8 cellular contexts compared by ENCODE assay signal in the genomic region with DNA sequence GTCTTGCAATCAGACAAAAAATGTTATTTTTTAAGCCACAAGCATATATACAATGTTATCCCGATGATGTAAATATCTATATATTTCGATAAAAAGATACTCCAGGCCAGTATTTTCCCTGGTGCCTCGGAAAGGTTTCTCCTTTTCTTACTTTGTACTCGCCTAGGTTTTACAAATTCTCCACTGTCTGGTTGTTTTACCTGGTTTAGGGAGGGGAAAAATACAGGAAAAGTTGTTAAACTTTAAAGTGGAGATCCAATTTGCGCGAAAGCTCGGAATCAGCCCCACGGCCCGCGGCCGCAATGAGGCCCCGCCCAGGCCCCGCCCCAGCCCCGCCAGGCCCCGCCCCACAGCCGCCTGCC. TPM values are rescaled to one million over a fixed set of nuclear protein-coding genes. Genes with fewer than 3 reads are reported as not detected.
A peak's percentile ranks its signal among the peaks of the same experiment; 100 is the strongest.
DNase-seq lines count a peak whose midpoint lies in the region; TF ChIP-seq lines count a peak whose summit lies in the region.

No MANE protein-coding gene starts in this region.

- H3K9ac ChIP-seq in parathyroid adenoma: no peak overlapping the region

- no peak for TF ChIP-seq CTCF in DOHH2 (IDR thresholded peaks at IDR 0.05; ENCODE audit: low read depth, low read length, poor library complexity, severe bottlenecking)
- TF ChIP-seq CTCF in RWPE1 (conservative IDR thresholded peaks at IDR 0.05; ENCODE audit: low read depth): no peak
- TF ChIP-seq CTCF in parathyroid adenoma (IDR thresholded peaks at IDR 0.05): no peak

- H3K4me1 ChIP-seq in DOHH2 (ENCODE audit: control insufficient read depth, low read length) (peaks cover 19% of the 10 kb centered on the region), esophagus (ENCODE audit: control insufficient read depth in 2 of 2, insufficient read depth in 2 of 2, low read length in 1 of 2) (peaks cover 2 to 18% of the 10 kb centered on the region in 2 donors), parathyroid adenoma (no peaks in the 10 kb centered on the region)

- H3K27ac ChIP-seq in DOHH2 (ENCODE audit: low read depth, low read length): no peak overlapping the region
- peak overlapping the region; percentile 95 for H3K27ac ChIP-seq in RWPE1
- peak overlapping the region; percentile 16 to 71 for H3K27ac ChIP-seq in esophagus (ENCODE audit: low read depth in 2 of 2, low read length in 1 of 2)
- peak overlapping the region; percentile 67 for H3K27ac ChIP-seq in parathyroid adenoma

- POLR2A ChIA-PET in RWPE1 (lab: Yijun Ruan, JAX; ENCODE audit: low non-redundant PET): interaction anchor here (0.6 to 2.1 kb wide), 2 partner anchors 29 to 444 kb away, joined by 3 to 11 read pairs; no protein-coding TSS in a partner anchor

- H4K20me1 ChIP-seq in DOHH2 (ENCODE audit: control insufficient read depth, insufficient read depth, low read depth, low read length): no peaks in the 10 kb centered on the region

- peak overlapping the region; percentile 65 for H3K4me2 ChIP-seq in DOHH2 (ENCODE audit: low read length)
- peak overlapping the region; percentile 96 for H3K4me2 ChIP-seq in parathyroid adenoma (ENCODE audit: low read length)

- H3K9me2 ChIP-seq in DOHH2 (replicated peaks; ENCODE audit: control insufficient read depth, low read length): no peaks in the 10 kb centered on the region

- peak overlapping the region; percentile 66 for H2AFZ ChIP-seq in parathyroid adenoma

- DNase-seq in RWPE1 (ENCODE audit: low spot score): no peak
- no peak for DNase-seq in NCI-H446 (lab: John Stamatoyannopoulos, UW)
- DNase-seq in GOT3 (lab: John Stamatoyannopoulos, UW): no peak
- no peak for DNase-seq in DMS 273 (lab: John Stamatoyannopoulos, UW; ENCODE audit: unreplicated experiment)
- no peak for DNase-seq in OCI-M1 (lab: John Stamatoyannopoulos, UW)

- H3K79me2 ChIP-seq in DOHH2 (ENCODE audit: control insufficient read depth, low read length): peaks cover 5% of the 10 kb centered on the region; the same call in 1 of the 2 replicates
- peaks cover 2% of the 10 kb centered on the region for H3K79me2 ChIP-seq in parathyroid adenoma

- 1 to 2% methylated on average over 13 to 16 of the region's 16 CpGs for WGBS in esophagus, 2 donors

- H3F3A ChIP-seq in DOHH2 (ENCODE audit: control insufficient read depth, insufficient read depth): peaks cover 5% of the 10 kb centered on the region; the same call in 1 of the 2 replicates

- H3K9me3 ChIP-seq in DOHH2 (ENCODE audit: control insufficient read depth, insufficient read depth, low read length) (no peaks in the 10 kb centered on the region), esophagus (ENCODE audit: control insufficient read depth in 2 of 2, insufficient read depth in 1 of 2, low read depth in 1 of 2, low read length in 1 of 2) (no peaks in the 10 kb centered on the region), parathyroid adenoma (ENCODE audit: control insufficient read depth, low read length) (no peaks in the 10 kb centered on the region)

- peak overlapping the region; percentile 75 for H3K4me3 ChIP-seq in DOHH2 (ENCODE audit: low read length)
- H3K4me3 ChIP-seq in esophagus (ENCODE audit: low read depth in 1 of 2, low read length in 2 of 2): peak overlapping the region in 1 of 2 donors; percentile 42
- H3K4me3 ChIP-seq in parathyroid adenoma (ENCODE audit: low read depth, low read length): peak overlapping the region; percentile 79

- CTCF ChIA-PET in RWPE1 (lab: Yijun Ruan, JAX): interaction anchor here (0.6 kb wide), 2 partner anchors 12 to 732 kb away, joined by 3 read pairs; no protein-coding TSS in a partner anchor

- H3K36me3 ChIP-seq in DOHH2 (ENCODE audit: control insufficient read depth, low read length) (no peaks in the 10 kb centered on the region), esophagus (ENCODE audit: control insufficient read depth in 2 of 2, insufficient read depth in 2 of 2, low read length in 1 of 2) (no peaks in the 10 kb centered on the region), parathyroid adenoma (ENCODE audit: control insufficient read depth, insufficient read depth, low read length) (no peaks in the 10 kb centered on the region)

- H3K27me3 ChIP-seq in DOHH2 (ENCODE audit: control insufficient read depth, low read length) (no peaks in the 10 kb centered on the region), esophagus (ENCODE audit: control insufficient read depth in 1 of 2, insufficient read depth in 2 of 2, low read length in 2 of 2) (no peaks in the 10 kb centered on the region), parathyroid adenoma (ENCODE audit: control insufficient read depth, insufficient read depth, low read length) (no peaks in the 10 kb centered on the region)

RNA-seq across cellular contexts. Expression of a gene that starts 58.4 kb away (rescaled TPM):
- polyA plus RNA-seq in esophagus: 1 to 10 TPM; 6.6 to 6.8 TPM
